In the genomic region with DNA sequence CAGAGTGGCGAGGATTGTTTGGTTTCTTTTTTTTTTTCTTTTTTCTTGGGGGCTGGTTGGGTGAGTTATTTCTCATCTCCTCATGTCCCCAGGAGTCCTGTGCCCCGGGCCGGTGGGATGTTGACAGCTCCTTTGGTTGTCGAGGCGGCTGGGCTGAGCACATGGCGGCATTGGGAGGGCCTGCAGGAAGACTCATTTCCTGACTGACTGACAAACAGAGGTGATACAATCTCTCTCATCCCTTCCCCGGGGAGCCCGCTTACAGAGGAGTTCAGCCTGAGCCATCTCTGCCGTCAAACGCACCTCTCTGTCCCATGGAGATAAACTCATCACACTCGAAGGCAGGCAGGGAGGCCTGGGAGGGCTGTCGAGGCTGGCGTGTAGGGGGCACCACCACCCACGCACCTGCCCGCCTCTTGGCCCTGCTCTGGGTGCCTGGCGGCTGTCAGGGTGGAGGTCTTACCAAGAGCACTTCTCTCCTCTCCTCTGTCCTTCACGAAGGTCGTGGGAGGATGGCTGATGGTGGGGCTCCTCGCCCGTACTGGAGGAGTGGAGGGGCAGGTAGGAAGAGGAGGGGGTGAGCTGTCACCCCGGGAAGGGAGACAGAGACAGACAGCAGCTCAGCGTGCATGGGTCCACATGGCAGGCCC, we compare ENCODE assay signal across 20 cellular contexts.
DNase-seq lines count a peak whose midpoint lies in the region; ATAC-seq and TF ChIP-seq lines count a peak whose summit lies in the region.
"Had no signal": no experiment of that assay in that cellular context is flagged by ENCODE, and none has a peak within 500 bp of the region (broad histone marks: within the 10 kb centered on the region; RNA-seq: fewer than 3 reads in every experiment).

No MANE protein-coding gene starts in this region.

- peaks cover 7 to 8% (median 8%) of the 10 kb centered on the region in 11 experiments for H3K9me3 ChIP-seq in BLaER1 treated with 17β-estradiol and CSF1 and Interleukin-3, amounts not matched to agents 10 nM and 100 nM (replicated peaks in 1 of 11)
- H3K9me3 ChIP-seq in HEK293 (ENCODE audit: control insufficient read depth, insufficient read depth, low read depth, low read length) (no peaks in the 10 kb centered on the region), spleen (peaks cover 0 to 7% (median 0%) of the 10 kb centered on the region in 8 donors)

- CTCF ChIA-PET in HEK293 (lab: Yijun Ruan, JAX) = no interaction called here
- CTCF ChIA-PET in activated CD4-positive, alpha-beta memory T cell treated with anti-CD3 and anti-CD28 coated beads, Interleukin-2, amount 10 ng/mL, durations not matched to agents 7 days and 5 days (lab: Charles Lee) = no interaction called here

- no peak overlapping the region for H3K9ac ChIP-seq in BLaER1 treated with 17β-estradiol and CSF1 and Interleukin-3, amounts not matched to agents 10 nM and 100 nM

- H3K27me3 Mint-ChIP-seq in activated CD4-positive, alpha-beta memory T cell treated with anti-CD3 and anti-CD28 coated beads, Interleukin-2, amount 10 ng/mL, durations not matched to agents 7 days and 5 days = peaks cover 6% of the 10 kb centered on the region

- H3K4me3 Mint-ChIP-seq in activated CD4-positive, alpha-beta memory T cell treated with anti-CD3 and anti-CD28 coated beads, Interleukin-2, amount 10 ng/mL, durations not matched to agents 7 days and 5 days = no peak overlapping the region
- H3K4me3 Mint-ChIP-seq: CD4-positive, alpha-beta T cell; GM23338 had no signal

- peaks cover 0 to 10% (median 0%) of the 10 kb centered on the region in 11 experiments; a peak in 3 of 22 replicates for H3K27me3 ChIP-seq in BLaER1 treated with 17β-estradiol and CSF1 and Interleukin-3, amounts not matched to agents 10 nM and 100 nM
- H3K27me3 ChIP-seq in spleen (replicated peaks in 1 of 7) = peaks cover 0 to 47% (median 0%) of the 10 kb centered on the region in 7 donors

- H3K27ac ChIP-seq in BLaER1 treated with 17β-estradiol and CSF1 and Interleukin-3, amounts not matched to agents 10 nM and 100 nM = no peak overlapping the region
- no peak overlapping the region for H3K27ac ChIP-seq in HEK293 (ENCODE audit: extremely low read depth, low read depth, low read length)
- no peak overlapping the region for H3K27ac ChIP-seq in spleen
- H3K27ac ChIP-seq: PC-9, RWPE1 had no signal

- no peaks in the 10 kb centered on the region for H3K4me1 Mint-ChIP-seq in activated CD4-positive, alpha-beta memory T cell treated with anti-CD3 and anti-CD28 coated beads, Interleukin-2, amount 10 ng/mL, durations not matched to agents 7 days and 5 days

- 50 to 56% (median 54%) methylated on average over 20 to 22 of the region's 22 CpGs for WGBS in spleen, 5 donors

- DNase-seq in iPS-NIHi11 (ENCODE audit: low spot score) (peak; percentile 31), spleen (peak; percentile 72), NCI-H2227 treated with DMSO at 0.1 percent for 48 hours (lab: John Stamatoyannopoulos, UW) (no peak)
- no peak for DNase-seq in activated CD4-positive, alpha-beta memory T cell treated with anti-CD3 and anti-CD28 coated beads, Interleukin-2, amount 10 ng/mL, durations not matched to agents 7 days and 5 days
- DNase-seq: AML-193; CD4-positive, alpha-beta T cell; IMR-90; Karpas-422; NCI-H1048; NCI-H1436; NCI-H2029; NCI-H526; PC-9; SW 1271 had no signal

- TF ChIP-seq POLR2A in spleen (IDR thresholded peaks at IDR 0.05) = no peak

- H3K4me2 ChIP-seq in BLaER1 treated with 17β-estradiol and CSF1 and Interleukin-3, amounts not matched to agents 10 nM and 100 nM = peak overlapping the region in 8 of 11 experiments; percentile 6 to 58 (median 44); a peak in 13 of 22 replicates
- H3K4me2 ChIP-seq: GM23338, PC-9 had no signal

- no peaks in the 10 kb centered on the region for H3K36me3 ChIP-seq in BLaER1 treated with 17β-estradiol and CSF1 and Interleukin-3, amounts not matched to agents 10 nM and 100 nM
- H3K36me3 ChIP-seq in HEK293 (ENCODE audit: control insufficient read depth in 2 of 2, insufficient read depth in 1 of 2, low read length in 2 of 2) = no peaks in the 10 kb centered on the region
- no peaks in the 10 kb centered on the region for H3K36me3 ChIP-seq in spleen

- intact Hi-C loops in spleen (cut with DNase I; ENCODE audit: low total_unique reads) = no loop called here

- POLR2A ChIA-PET in HEK293 (lab: Yijun Ruan, JAX) = no interaction called here
- POLR2A ChIA-PET in activated CD4-positive, alpha-beta memory T cell treated with anti-CD3 and anti-CD28 coated beads, Interleukin-2, amount 10 ng/mL, durations not matched to agents 7 days and 5 days (lab: Charles Lee) = no interaction called here

- no peak for ATAC-seq in GM19324 (IDR thresholded peaks at IDR 0.05; ENCODE audit: low FRiP score, unreplicated experiment)
- ATAC-seq: GM12878 had no signal

- H3K27ac Mint-ChIP-seq in activated CD4-positive, alpha-beta memory T cell treated with anti-CD3 and anti-CD28 coated beads, Interleukin-2, amount 10 ng/mL, durations not matched to agents 7 days and 5 days = no peak overlapping the region
- H3K27ac Mint-ChIP-seq: CD4-positive, alpha-beta T cell; GM23338 had no signal

- H3K4me3 ChIP-seq in BLaER1 treated with 17β-estradiol and CSF1 and Interleukin-3, amounts not matched to agents 10 nM and 100 nM = no peak overlapping the region
- no peak overlapping the region for H3K4me3 ChIP-seq in HEK293 (ENCODE audit: low read depth, low read length)
- H3K4me3 ChIP-seq in spleen = no peak overlapping the region
- H3K4me3 ChIP-seq: GM12878, GM23338, PC-9 had no signal

- TF ChIP-seq CTCF in HEK293 (tag by site-specific recombination; IDR thresholded peaks at IDR 0.05) = no peak
- TF ChIP-seq CTCF in spleen (IDR thresholded peaks at IDR 0.05 in 8 of 11, conservative IDR thresholded peaks at IDR 0.05 in 3 of 11) = no peak

- no peaks in the 10 kb centered on the region for H3K9me3 Mint-ChIP-seq in activated CD4-positive, alpha-beta memory T cell treated with anti-CD3 and anti-CD28 coated beads, Interleukin-2, amount 10 ng/mL, durations not matched to agents 7 days and 5 days
- H3K9me3 Mint-ChIP-seq: CD4-positive, alpha-beta T cell; GM23338 had no signal

- H4K20me1 ChIP-seq in BLaER1 treated with 17β-estradiol and CSF1 and Interleukin-3, amounts not matched to agents 10 nM and 100 nM = peaks cover 0 to 22% (median 0%) of the 10 kb centered on the region in 11 experiments; a peak in 1 of 22 replicates

- H3K4me1 ChIP-seq in BLaER1 treated with 17β-estradiol and CSF1 and Interleukin-3, amounts not matched to agents 10 nM and 100 nM = peaks cover 0 to 16% (median 9%) of the 10 kb centered on the region in 10 experiments; a peak in 10 of 20 replicates
- H3K4me1 ChIP-seq in HEK293 (ENCODE audit: control insufficient read depth, insufficient read depth, low read length) (no peaks in the 10 kb centered on the region), spleen (no peaks in the 10 kb centered on the region)

- no peaks in the 10 kb centered on the region for H3K36me3 Mint-ChIP-seq in activated CD4-positive, alpha-beta memory T cell treated with anti-CD3 and anti-CD28 coated beads, Interleukin-2, amount 10 ng/mL, durations not matched to agents 7 days and 5 days (ENCODE audit: low read depth)

TF ChIP-seq in HEK293, 187 proteins besides CTCF, POLR2A, EP300 and RAD21:
- no peak for TF ChIP-seq ZNF501 (tag by site-specific recombination; IDR thresholded peaks at IDR 0.05)
- TF ChIP-seq ZNF23 (tag by site-specific recombination; IDR thresholded peaks at IDR 0.05; ENCODE audit: borderline replicate concordance) = no peak
- TF ChIP-seq, protein P1, sequence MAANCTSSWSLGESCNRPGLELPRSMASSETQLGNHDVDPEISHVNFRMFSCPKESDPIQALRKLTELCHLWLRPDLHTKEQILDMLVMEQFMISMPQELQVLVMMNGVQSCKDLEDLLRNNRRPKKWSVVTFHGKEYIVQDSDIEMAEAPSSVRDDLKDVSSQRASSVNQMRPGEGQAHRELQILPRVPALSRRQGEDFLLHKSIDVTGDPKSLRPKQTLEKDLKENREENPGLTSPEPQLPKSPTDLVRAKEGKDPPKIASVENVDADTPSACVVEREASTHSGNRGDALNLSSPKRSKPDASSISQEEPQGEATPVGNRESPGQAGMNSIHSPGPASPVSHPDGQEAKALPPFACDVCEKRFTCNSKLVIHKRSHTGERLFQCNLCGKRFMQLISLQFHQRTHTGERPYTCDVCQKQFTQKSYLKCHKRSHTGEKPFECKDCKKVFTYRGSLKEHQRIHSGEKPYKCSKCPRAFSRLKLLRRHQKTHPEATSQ (tag by site-specific recombination; IDR thresholded peaks at IDR 0.05) = no peak
- TF ChIP-seq ZNF48 (tag by site-specific recombination; IDR thresholded peaks at IDR 0.05) = no peak
- TF ChIP-seq FEZF1 (tag by site-specific recombination; IDR thresholded peaks at IDR 0.05) = no peak
- TF ChIP-seq ZFHX2 (tag by site-specific recombination; conservative IDR thresholded peaks at IDR 0.05) = 0 out of 2 replicates have a peak, but pooled peaks have one; percentile 28

Comparison
In these comparisons a context has a peak if more than half of its experiments do, and no peak if none do; other contexts are left out.
1. DNase-seq: peak in iPS-NIHi11 (single experiment) and spleen (single experiment); none in activated CD4-positive, alpha-beta memory T cell treated with anti-CD3 and anti-CD28 coated beads, Interleukin-2, amount 10 ng/mL, durations not matched to agents 7 days and 5 days (single experiment) and NCI-H2227 treated with DMSO at 0.1 percent for 48 hours (single experiment).